Comparison of ENCODE assay signal across 10 cellular contexts in the genomic region with DNA sequence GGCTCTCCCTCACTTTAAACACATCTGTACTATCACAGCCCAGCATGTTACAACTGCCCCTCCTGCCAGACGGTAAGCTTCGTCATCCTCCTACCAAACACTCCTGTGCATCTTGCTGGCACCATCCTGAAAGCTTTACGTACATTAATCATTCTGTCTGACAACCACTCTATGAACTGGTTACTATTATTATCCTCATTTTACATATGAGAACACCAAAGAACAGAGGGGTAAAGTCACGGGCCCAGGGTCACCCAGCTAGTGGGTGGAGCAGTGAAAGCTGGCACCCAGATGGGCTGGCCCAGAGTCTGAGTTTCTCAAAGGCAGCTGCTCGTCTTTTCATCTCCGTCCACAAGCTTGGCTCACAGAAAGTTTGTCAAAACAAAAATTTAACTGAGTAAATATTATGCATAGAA. TPM values are rescaled to one million over a fixed set of nuclear protein-coding genes. Genes with fewer than 3 reads are reported as not detected.
A peak's percentile ranks its signal among the peaks of the same experiment; 100 is the strongest.
DNase-seq lines count a peak whose midpoint lies in the region; ATAC-seq, FAIRE-seq and TF ChIP-seq lines count a peak whose summit lies in the region.
"Had no signal": no experiment of that assay in that cellular context is flagged by ENCODE, and none has a peak within 500 bp of the region (broad histone marks: within the 10 kb centered on the region; RNA-seq: fewer than 3 reads in every experiment).

No MANE protein-coding gene starts in this region.

- intact Hi-C loops in activated naive CD4-positive, alpha-beta T cell treated with anti-CD3 and anti-CD28 coated beads for 36 hours (cut with micrococcal nuclease): no loop called here
- intact Hi-C loops in HepG2 (cut with micrococcal nuclease; ENCODE audit: unreplicated experiment) (no loop called here), thyroid gland (cut with DNase I) (no loop called here)

- no peak for TF ChIP-seq RAD21 in HepG2 (CRISPR knock-in tag; IDR thresholded peaks at IDR 0.05)

- H3K4me1 ChIP-seq in astrocyte (ENCODE audit: insufficient read depth, low read length) (peaks cover 23% of the 10 kb centered on the region), HepG2 (ENCODE audit: insufficient read depth, low read length) (peaks cover 30% of the 10 kb centered on the region), thyroid gland (peaks cover 22 to 42% of the 10 kb centered on the region in 2 donors)

- FAIRE-seq in astrocyte (lab: Jason Lieb, UNC) (no peak), HepG2 (lab: Jason Lieb, UNC) (no peak)
- FAIRE-seq: TTC549 had no signal

- no peaks in the 10 kb centered on the region for H3K9me3 Mint-ChIP-seq in activated naive CD4-positive, alpha-beta T cell treated with anti-CD3 and anti-CD28 coated beads, Interleukin-2, amount 50 U/mL, for 72 hours
- no peaks in the 10 kb centered on the region for H3K9me3 Mint-ChIP-seq in activated naive CD4-positive, alpha-beta T cell treated with anti-CD3 and anti-CD28 coated beads for 36 hours
- H3K9me3 Mint-ChIP-seq in astrocyte (ENCODE audit: unreplicated experiment): no peaks in the 10 kb centered on the region

- in situ Hi-C loops in HepG2 (cut with HindIII; ENCODE audit: extremely low pct_ligation_motif_present, low pct_unique_long_range_greater_than_20kb): no loop called here

- no peaks in the 10 kb centered on the region for H3K27me3 ChIP-seq in astrocyte (ENCODE audit: insufficient read depth, low read length)
- H3K27me3 ChIP-seq in HepG2 (ENCODE audit: control insufficient read depth in 1 of 2, insufficient read depth in 2 of 2, low read length in 2 of 2): no peaks in the 10 kb centered on the region
- no peaks in the 10 kb centered on the region for H3K27me3 ChIP-seq in thyroid gland

- WGBS in HepG2 (ENCODE audit: low lambda C conversion rate): 80% methylated on average over 6 of the region's 6 CpGs
- WGBS in thyroid gland, 2 donors: 74 to 89% methylated on average over 6 of the region's 6 CpGs

- no peak overlapping the region for H3K4me3 ChIP-seq in astrocyte (ENCODE audit: insufficient read depth, low read depth, low read length)
- H3K4me3 ChIP-seq in HepG2 (replicated peaks in 1 of 3; ENCODE audit: insufficient read depth in 1 of 3, low read depth in 2 of 3, low read length in 3 of 3): no peak overlapping the region
- no peak overlapping the region for H3K4me3 ChIP-seq in thyroid gland (replicated peaks in 1 of 3)

- CTCF ChIA-PET in activated naive CD4-positive, alpha-beta T cell treated with anti-CD3 and anti-CD28 coated beads for 36 hours (lab: Charles Lee): no interaction called here
- CTCF ChIA-PET in HepG2 (lab: Yijun Ruan, JAX; ENCODE audit: low intra/inter-chr PET ratio, low total read pairs): no interaction called here

- DNase-seq in activated naive CD4-positive, alpha-beta T cell treated with anti-CD3 and anti-CD28 coated beads, Interleukin-2, amount 50 U/mL, for 72 hours (ENCODE audit: low spot score in 2 of 2): peak in 1 of 2 donors; percentile 13
- DNase-seq in activated naive CD4-positive, alpha-beta T cell treated with anti-CD3 and anti-CD28 coated beads for 36 hours: no peak
- DNase-seq in astrocyte (ENCODE audit: low read depth): peak; percentile 70
- no peak for DNase-seq in HepG2 (ENCODE audit: low spot score)
- no peak for DNase-seq in thyroid gland
- no peak for DNase-seq in NCI-H146 treated with DMSO at 0.1 percent for 48 hours (lab: John Stamatoyannopoulos, UW; ENCODE audit: unreplicated experiment)
- no peak for DNase-seq in T-helper 9 cell
- DNase-seq: GDM1 had no signal

- no peaks in the 10 kb centered on the region for H3K79me2 ChIP-seq in astrocyte (ENCODE audit: insufficient read depth, low read length)
- H3K79me2 ChIP-seq in HepG2 (ENCODE audit: insufficient read depth, low read length): no peaks in the 10 kb centered on the region

- no peak for TF ChIP-seq EP300 in HepG2 (IDR thresholded peaks at IDR 0.05; ENCODE audit: low read depth in 2 of 2, low read length in 2 of 2)
- no peak for TF ChIP-seq EP300 in HepG2 (CRISPR knock-in tag; IDR thresholded peaks at IDR 0.05; ENCODE audit: borderline replicate concordance)

- H3K27me3 Mint-ChIP-seq in activated naive CD4-positive, alpha-beta T cell treated with anti-CD3 and anti-CD28 coated beads for 36 hours (ENCODE audit: low read depth): no peaks in the 10 kb centered on the region
- peaks cover 9% of the 10 kb centered on the region for H3K27me3 Mint-ChIP-seq in astrocyte (ENCODE audit: low read depth, unreplicated experiment)

- H3K36me3 ChIP-seq in astrocyte (ENCODE audit: insufficient read depth, low read length) (no peaks in the 10 kb centered on the region), HepG2 (replicated peaks in 1 of 2; ENCODE audit: control insufficient read depth in 1 of 2, insufficient read depth in 2 of 2, low read length in 2 of 2) (no peaks in the 10 kb centered on the region; a peak in 1 of 5 replicates), thyroid gland (no peaks in the 10 kb centered on the region)

- H2AFZ ChIP-seq in astrocyte (ENCODE audit: low read depth, low read length) (no peak overlapping the region), HepG2 (ENCODE audit: low read length) (no peak overlapping the region)

- no TSS peak for BruUV-seq in HepG2 (replicated peaks; lab: Mats Ljungman, UMichigan)

- H3K9ac ChIP-seq in astrocyte (ENCODE audit: low read length) (no peak overlapping the region), HepG2 (ENCODE audit: insufficient read depth, low read depth, low read length) (no peak overlapping the region)

- TF ChIP-seq POLR2A in HepG2 (IDR thresholded peaks at IDR 0.05; ENCODE audit: insufficient read depth in 1 of 2, low read depth in 2 of 2, low read length in 2 of 2): no peak
- TF ChIP-seq POLR2A in thyroid gland (IDR thresholded peaks at IDR 0.05): no peak

- peaks cover 5 to 11% of the 10 kb centered on the region in 2 donors for H3K36me3 Mint-ChIP-seq in activated naive CD4-positive, alpha-beta T cell treated with anti-CD3 and anti-CD28 coated beads, Interleukin-2, amount 50 U/mL, for 72 hours
- peaks cover 3% of the 10 kb centered on the region for H3K36me3 Mint-ChIP-seq in activated naive CD4-positive, alpha-beta T cell treated with anti-CD3 and anti-CD28 coated beads for 36 hours (ENCODE audit: low read depth)
- H3K36me3 Mint-ChIP-seq in astrocyte (ENCODE audit: low read depth, unreplicated experiment): peaks cover 16% of the 10 kb centered on the region

- H3K4me3 Mint-ChIP-seq in activated naive CD4-positive, alpha-beta T cell treated with anti-CD3 and anti-CD28 coated beads for 36 hours: no peak overlapping the region
- H3K4me3 Mint-ChIP-seq in astrocyte (ENCODE audit: unreplicated experiment): no peak overlapping the region

- H3K9me3 ChIP-seq in astrocyte (ENCODE audit: insufficient read depth, low read depth, low read length): no peaks in the 10 kb centered on the region
- H3K9me3 ChIP-seq in HepG2 (ENCODE audit: low read length): no peaks in the 10 kb centered on the region
- H3K9me3 ChIP-seq in thyroid gland: no peaks in the 10 kb centered on the region

- peak overlapping the region; percentile 58 to 77 for H3K27ac Mint-ChIP-seq in activated naive CD4-positive, alpha-beta T cell treated with anti-CD3 and anti-CD28 coated beads, Interleukin-2, amount 50 U/mL, for 72 hours
- H3K27ac Mint-ChIP-seq in activated naive CD4-positive, alpha-beta T cell treated with anti-CD3 and anti-CD28 coated beads for 36 hours: no peak overlapping the region
- H3K27ac Mint-ChIP-seq in astrocyte (ENCODE audit: unreplicated experiment): no peak overlapping the region

- H4K20me1 ChIP-seq in astrocyte (ENCODE audit: insufficient read depth, low read length) (no peaks in the 10 kb centered on the region), HepG2 (ENCODE audit: insufficient read depth, low read length) (no peaks in the 10 kb centered on the region)

- POLR2A ChIA-PET in HepG2 (lab: Yijun Ruan, JAX): interaction anchor here (2.5 kb wide), 1 partner anchor 9 kb away, joined by 7 read pairs; the partner anchor contains the start of gene PLA2G6

- H3K4me1 Mint-ChIP-seq in activated naive CD4-positive, alpha-beta T cell treated with anti-CD3 and anti-CD28 coated beads for 36 hours (ENCODE audit: low read depth): peaks cover 40% of the 10 kb centered on the region
- H3K4me1 Mint-ChIP-seq in astrocyte (ENCODE audit: low read depth, unreplicated experiment): no peaks in the 10 kb centered on the region

- H3K27ac ChIP-seq in astrocyte (ENCODE audit: low read depth, low read length): no peak overlapping the region
- H3K27ac ChIP-seq in HepG2 (ENCODE audit: extremely low read length, insufficient read depth, low read length): no peak overlapping the region
- peak overlapping the region in 2 of 3 donors; percentile 22 to 75 for H3K27ac ChIP-seq in thyroid gland

- ATAC-seq in activated naive CD4-positive, alpha-beta T cell treated with anti-CD3 and anti-CD28 coated beads, Interleukin-2, amount 50 U/mL, for 72 hours: no peak
- ATAC-seq in HepG2 (no peak), HG02610 (IDR thresholded peaks at IDR 0.05; ENCODE audit: unreplicated experiment) (no peak)

- TF ChIP-seq CTCF in astrocyte (IDR thresholded peaks at IDR 0.05; ENCODE audit: insufficient read depth, low read depth, low read length) (no peak), HepG2 (CRISPR knock-in tag; IDR thresholded peaks at IDR 0.05) (no peak), thyroid gland (IDR thresholded peaks at IDR 0.05) (no peak)

- H3K4me2 ChIP-seq in astrocyte (ENCODE audit: low read length) (peak overlapping the region; percentile 44), HepG2 (ENCODE audit: low read depth, low read length) (no peak overlapping the region)

RNA-seq across cellular contexts. Expression of gene PLA2G6, which starts 9.6 kb away (rescaled TPM):
- total RNA-seq in activated naive CD4-positive, alpha-beta T cell treated with anti-CD3 and anti-CD28 coated beads, Interleukin-2, amount 50 U/mL, for 72 hours: 10 to 100 TPM; 74.3 to 75.7 TPM
- 10 to 100 TPM; 80.2 to 85.3 TPM for total RNA-seq in activated naive CD4-positive, alpha-beta T cell treated with anti-CD3 and anti-CD28 coated beads for 36 hours
- total RNA-seq in astrocyte: 9.7 and 10.0 TPM in 2 replicates
- 1.8 and 4.8 TPM in 2 replicates for total RNA-seq in HepG2 (2016; rRNA removed; fragmentation: Illumina TruSeq; extraction: Trizol)
- 0.61 and 0.71 TPM in 2 replicates for total RNA-seq in HepG2 (2016; cell fraction: cytosol; rRNA removed; fragmentation: Illumina TruSeq; extraction: Trizol; ENCODE audit: low read depth)
- 1.9 and 5.2 TPM in 2 replicates for total RNA-seq in HepG2 (2016; cell fraction: insoluble cytoplasmic fraction; rRNA removed; fragmentation: Illumina TruSeq; extraction: Trizol)
- total RNA-seq in HepG2 (2016; cell fraction: membrane; rRNA removed; fragmentation: Illumina TruSeq; extraction: Trizol): 1.3 TPM in 2 replicates
- total RNA-seq in HepG2 (2016; cell fraction: nucleus; rRNA removed; fragmentation: Illumina TruSeq; extraction: Trizol): 8.4 and 11.2 TPM in 2 replicates
- 11.5 and 12.3 TPM in 2 replicates for polyA plus RNA-seq in HepG2 (2011; rRNA removed)
- polyA plus RNA-seq in HepG2 (2011; cell fraction: cytosol; rRNA removed): 2.7 and 3.9 TPM in 2 replicates
- polyA plus RNA-seq in HepG2 (2011; cell fraction: nucleus; rRNA removed): 73.3 and 101 TPM in 2 replicates
- 6.5 and 7.3 TPM in 2 replicates for polyA plus RNA-seq in HepG2 (2012)
- polyA plus RNA-seq in HepG2 (2016; cell fraction: cytosol; fragmentation: Illumina TruSeq; extraction: Trizol; ENCODE audit: low read depth): 0.44 and 0.53 TPM in 2 replicates
- 0.96 and 1.7 TPM in 2 replicates for polyA plus RNA-seq in HepG2 (2016; cell fraction: insoluble cytoplasmic fraction; fragmentation: Illumina TruSeq; extraction: Trizol; ENCODE audit: low read depth)
- 0.88 and 1.6 TPM in 2 replicates for polyA plus RNA-seq in HepG2 (2016; cell fraction: membrane; fragmentation: Illumina TruSeq; extraction: Trizol; ENCODE audit: low read depth)
- 22.2 and 23.2 TPM in 2 replicates for polyA plus RNA-seq in HepG2 (2016; cell fraction: nucleus; fragmentation: Illumina TruSeq; extraction: Trizol; ENCODE audit: insufficient read depth, low read depth)
- 27.4 and 36.9 TPM in 2 replicates for polyA minus RNA-seq in HepG2 (2011; rRNA and poly(A)+ RNA removed; ENCODE audit: low replicate concordance)
- polyA minus RNA-seq in HepG2 (2011; cell fraction: cytosol; rRNA and poly(A)+ RNA removed): 2.6 and 3.8 TPM in 2 replicates
- 21.3 and 31.8 TPM in 2 replicates for polyA minus RNA-seq in HepG2 (2011; cell fraction: nucleus; rRNA and poly(A)+ RNA removed)
- total RNA-seq in thyroid gland: 100 to 1,000 TPM; 106 to 122 (median 112) TPM

RNA-seq across cellular contexts. Expression of gene MAFF, which starts 29.8 kb away (rescaled TPM):
- total RNA-seq in activated naive CD4-positive, alpha-beta T cell treated with anti-CD3 and anti-CD28 coated beads, Interleukin-2, amount 50 U/mL, for 72 hours: 10 to 100 TPM; 12.4 to 21.2 TPM
- total RNA-seq in activated naive CD4-positive, alpha-beta T cell treated with anti-CD3 and anti-CD28 coated beads for 36 hours: 1 to 10 TPM; 2.7 to 2.8 TPM
- 12.0 and 18.2 TPM in 2 replicates for total RNA-seq in astrocyte
- 3.1 and 5.4 TPM in 2 replicates for total RNA-seq in HepG2 (2016; rRNA removed; fragmentation: Illumina TruSeq; extraction: Trizol)
- total RNA-seq in HepG2 (2016; cell fraction: cytosol; rRNA removed; fragmentation: Illumina TruSeq; extraction: Trizol; ENCODE audit: low read depth): 1.1 and 1.3 TPM in 2 replicates
- total RNA-seq in HepG2 (2016; cell fraction: insoluble cytoplasmic fraction; rRNA removed; fragmentation: Illumina TruSeq; extraction: Trizol): 3.7 and 5.5 TPM in 2 replicates
- total RNA-seq in HepG2 (2016; cell fraction: membrane; rRNA removed; fragmentation: Illumina TruSeq; extraction: Trizol): 2.3 and 2.5 TPM in 2 replicates
- total RNA-seq in HepG2 (2016; cell fraction: nucleus; rRNA removed; fragmentation: Illumina TruSeq; extraction: Trizol): 4.4 and 6.4 TPM in 2 replicates
- polyA plus RNA-seq in HepG2 (2011; rRNA removed): 14.3 and 17.1 TPM in 2 replicates
- polyA plus RNA-seq in HepG2 (2011; cell fraction: cytosol; rRNA removed): 15.6 and 18.3 TPM in 2 replicates
- polyA plus RNA-seq in HepG2 (2011; cell fraction: nucleus; rRNA removed): 15.7 and 16.6 TPM in 2 replicates
- 12.4 and 26.2 TPM in 2 replicates for polyA plus RNA-seq in HepG2 (2012)
- 0.70 and 0.71 TPM in 2 replicates for polyA plus RNA-seq in HepG2 (2016; cell fraction: cytosol; fragmentation: Illumina TruSeq; extraction: Trizol; ENCODE audit: low read depth)
- 3.5 and 3.7 TPM in 2 replicates for polyA plus RNA-seq in HepG2 (2016; cell fraction: insoluble cytoplasmic fraction; fragmentation: Illumina TruSeq; extraction: Trizol; ENCODE audit: low read depth)
- polyA plus RNA-seq in HepG2 (2016; cell fraction: membrane; fragmentation: Illumina TruSeq; extraction: Trizol; ENCODE audit: low read depth): 1.2 and 1.9 TPM in 2 replicates
- 7.1 and 7.9 TPM in 2 replicates for polyA plus RNA-seq in HepG2 (2016; cell fraction: nucleus; fragmentation: Illumina TruSeq; extraction: Trizol; ENCODE audit: insufficient read depth, low read depth)
- polyA minus RNA-seq in HepG2 (2011; rRNA and poly(A)+ RNA removed; ENCODE audit: low replicate concordance): 2.5 and 12.3 TPM in 2 replicates
- 11.3 and 12.8 TPM in 2 replicates for polyA minus RNA-seq in HepG2 (2011; cell fraction: cytosol; rRNA and poly(A)+ RNA removed)
- 7.3 and 8.1 TPM in 2 replicates for polyA minus RNA-seq in HepG2 (2011; cell fraction: nucleus; rRNA and poly(A)+ RNA removed)
- total RNA-seq in thyroid gland: 100 to 1,000 TPM in 1 of 4 donors, 10 to 100 TPM in 3; 13.1 to 111 (median 24.6) TPM

Comparison
In these comparisons a context has a peak if more than half of its experiments do, and no peak if none do; other contexts are left out.
1. H3K27ac Mint-ChIP-seq: peak in activated naive CD4-positive, alpha-beta T cell treated with anti-CD3 and anti-CD28 coated beads, Interleukin-2, amount 50 U/mL, for 72 hours (2 of 2); none in activated naive CD4-positive, alpha-beta T cell treated with anti-CD3 and anti-CD28 coated beads for 36 hours (single experiment) and astrocyte (single experiment).
2. H3K27ac ChIP-seq: peak in thyroid gland (2 of 3); none in astrocyte (single experiment) and HepG2 (single experiment).